In genomic region chr20:35618372-35619131, GRCh38 we compare ENCODE assay signal across 8 cellular contexts. TPM values are rescaled to one million over a fixed set of nuclear protein-coding genes. Genes with fewer than 3 reads are reported as not detected.
DNase-seq lines count a peak whose midpoint lies in the region; ATAC-seq and TF ChIP-seq lines count a peak whose summit lies in the region.

No MANE protein-coding gene starts in this region.

- WGBS in spleen, 5 donors: 10 to 31% (median 12%) methylated on average over 14 to 34 of the region's 34 CpGs

- peak; percentile 54 for DNase-seq in Calu3
- no peak for DNase-seq in LNCaP clone FGC (ENCODE audit: low read depth)
- DNase-seq in activated effector memory CD4-positive, alpha-beta T cell treated with Interleukin-2 at 50 U/mL for 16 hours: peak; percentile 14
- peak; percentile 67 for DNase-seq in right atrium auricular region (ENCODE audit: low spot score)
- peak; percentile 84 for DNase-seq in spleen
- DNase-seq in omental fat pad (ENCODE audit: low spot score): no peak

- peak overlapping the region; percentile 100 for H3K27ac Mint-ChIP-seq in Calu3 (ENCODE audit: unreplicated experiment)

- H3K4me3 ChIP-seq in LNCaP clone FGC (ENCODE audit: low read depth, low read length): peak overlapping the region; percentile 52
- H3K4me3 ChIP-seq in right atrium auricular region: peak overlapping the region; percentile 41 to 69
- H3K4me3 ChIP-seq in spleen: peak overlapping the region; percentile 41 to 81 (median 46)

- CTCF ChIA-PET in Calu3 (lab: Charles Lee): interaction anchor here (0.6 to 2.8 kb wide), 21 partner anchors 9 to 265 kb away, joined by 3 to 11 read pairs (median 4); partner anchors contain the start of genes CPNE1, RBM12 and RBM39

- H3K4me3 Mint-ChIP-seq in Calu3 (ENCODE audit: low read depth, unreplicated experiment): peak overlapping the region; percentile 94

- peak overlapping the region; percentile 23 to 94 for H3K27ac ChIP-seq in right atrium auricular region
- H3K27ac ChIP-seq in spleen: peak overlapping the region in 5 of 8 donors; percentile 21 to 96 (median 51)

- H3K4me1 Mint-ChIP-seq in Calu3 (ENCODE audit: low read depth, unreplicated experiment): peaks cover 49% of the 10 kb centered on the region

- TF ChIP-seq CTCF in Calu3 (IDR thresholded peaks at IDR 0.05; ENCODE audit: unreplicated experiment): no peak
- no peak for TF ChIP-seq CTCF in LNCaP clone FGC (IDR thresholded peaks at IDR 0.05; ENCODE audit: control insufficient read depth, extremely low read depth, insufficient read depth)
- TF ChIP-seq CTCF in right atrium auricular region (IDR thresholded peaks at IDR 0.05): no peak
- no peak for TF ChIP-seq CTCF in spleen (IDR thresholded peaks at IDR 0.05 in 8 of 11, conservative IDR thresholded peaks at IDR 0.05 in 3 of 11)
- TF ChIP-seq CTCF in omental fat pad (IDR thresholded peaks at IDR 0.05): no peak

- intact Hi-C loops in Calu3 (cut with micrococcal nuclease; ENCODE audit: unreplicated experiment) (loop anchor here (2.0 to 5.0 kb wide), 4 partner anchors 44 to 264 kb away; partner anchors contain the start of genes CPNE1 and RBM12), spleen (cut with DNase I; ENCODE audit: low total_unique reads) (loop anchor here (5.0 to 10.0 kb wide), 2 partner anchors 44 to 74 kb away; partner anchors contain the start of genes CPNE1, ERGIC3 and RBM12)

- no peaks in the 10 kb centered on the region for H3K27me3 ChIP-seq in right atrium auricular region
- H3K27me3 ChIP-seq in spleen (replicated peaks in 1 of 7): peaks cover 0 to 20% (median 0%) of the 10 kb centered on the region in 7 donors

- BruUV-seq in Calu3 (replicated peaks; lab: Mats Ljungman, UMichigan): no TSS peak

- no peaks in the 10 kb centered on the region for H3K27me3 Mint-ChIP-seq in Calu3 (ENCODE audit: unreplicated experiment)

- ATAC-seq in GM19351 (IDR thresholded peaks at IDR 0.05; ENCODE audit: unreplicated experiment) (no peak), omental fat pad (ENCODE audit: low FRiP score) (no peak), GM21528 (IDR thresholded peaks at IDR 0.05; ENCODE audit: low FRiP score, unreplicated experiment) (no peak)

- H3K9me3 Mint-ChIP-seq in Calu3 (ENCODE audit: low read depth, unreplicated experiment): no peaks in the 10 kb centered on the region

- no peaks in the 10 kb centered on the region for H3K9me3 ChIP-seq in right atrium auricular region
- no peaks in the 10 kb centered on the region for H3K9me3 ChIP-seq in spleen

- H3K36me3 Mint-ChIP-seq in Calu3 (ENCODE audit: insufficient read depth, unreplicated experiment): peaks cover 90% of the 10 kb centered on the region

- TF ChIP-seq POLR2A in spleen (IDR thresholded peaks at IDR 0.05): no peak

- peaks cover 0 to 36% of the 10 kb centered on the region in 2 donors for H3K4me1 ChIP-seq in right atrium auricular region
- H3K4me1 ChIP-seq in spleen: peaks cover 23 to 65% (median 47%) of the 10 kb centered on the region in 6 donors

- H3K36me3 ChIP-seq in right atrium auricular region (no peaks in the 10 kb centered on the region), spleen (peaks cover 0 to 16% (median 0%) of the 10 kb centered on the region in 6 donors)

RNA-seq across cellular contexts. Expression of gene SPAG4, which starts 2.9 kb away (rescaled TPM):
- total RNA-seq in Calu3 (2022) (7.7 and 15.9 TPM in 2 replicates), right atrium auricular region (1 to 10 TPM; 4.6 to 5.5 TPM), spleen (10 to 100 TPM in 5 of 7 donors, 1 to 10 TPM in 2; 2.5 to 32.1 (median 14.7) TPM), omental fat pad (1 to 10 TPM; 2.5 to 7.4 (median 3.1) TPM)
- 10 to 100 TPM in 1 of 3 donors, 1 to 10 TPM in 2; 5.2 to 10.9 (median 5.7) TPM for polyA plus RNA-seq in spleen

RNA-seq across cellular contexts. Expression of gene CPNE1, which starts 46.1 kb away (rescaled TPM):
- total RNA-seq in Calu3 (2022): 458 and 505 TPM in 2 replicates
- total RNA-seq in right atrium auricular region: 10 to 100 TPM; 39.2 to 60.4 TPM
- 100 to 1,000 TPM in 6 of 7 donors, 10 to 100 TPM in 1; 93.9 to 247 (median 234) TPM for total RNA-seq in spleen
- polyA plus RNA-seq in spleen: 100 to 1,000 TPM; 183 to 215 (median 203) TPM
- 100 to 1,000 TPM in 1 of 4 donors, 10 to 100 TPM in 3; 50.7 to 113 (median 85.2) TPM for total RNA-seq in omental fat pad

RNA-seq across cellular contexts. Expression of gene RBM12, which starts 46.1 kb away (rescaled TPM):
- 125 and 133 TPM in 2 replicates for total RNA-seq in Calu3 (2022)
- 10 to 100 TPM; 18.4 to 20.9 TPM for total RNA-seq in right atrium auricular region
- 100 to 1,000 TPM in 1 of 7 donors, 10 to 100 TPM in 6; 44.6 to 100 (median 89.1) TPM for total RNA-seq in spleen
- 10 to 100 TPM; 10.6 to 17.9 (median 14.4) TPM for polyA plus RNA-seq in spleen
- 10 to 100 TPM; 31.4 to 43.2 (median 33.9) TPM for total RNA-seq in omental fat pad

Comparison
In these comparisons a context has a peak if more than half of its experiments do, and no peak if none do; other contexts are left out.
1. DNase-seq: peak in Calu3 (single experiment), activated effector memory CD4-positive, alpha-beta T cell treated with Interleukin-2 at 50 U/mL for 16 hours (single experiment), right atrium auricular region (single experiment) and spleen (single experiment); none in LNCaP clone FGC (single experiment) and omental fat pad (single experiment).
2. Peak in every context shown above with its lines, with median percentiles within 50 percentile points of each other: H3K4me3 ChIP-seq.